Comparison of ENCODE assay signal across 14 cellular contexts in the genomic region with DNA sequence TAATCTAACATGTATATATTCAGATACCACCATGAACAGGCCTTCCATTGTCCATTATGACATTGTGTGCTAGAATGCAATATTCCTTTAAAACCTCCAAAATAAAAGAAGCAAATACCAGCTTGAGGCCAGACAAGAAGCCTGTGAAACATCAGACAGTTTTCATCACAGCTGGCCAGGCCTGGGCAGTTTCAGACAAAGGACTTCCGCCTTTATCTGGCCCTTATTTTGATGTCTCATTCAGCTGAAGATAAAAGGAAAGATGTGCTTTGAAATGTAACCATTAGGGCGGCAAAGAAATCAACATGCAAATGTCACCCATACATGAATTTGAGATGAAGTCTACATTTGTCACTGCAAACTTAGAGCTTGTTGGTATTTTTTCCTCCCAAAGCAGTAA.
DNase-seq lines count a peak whose midpoint lies in the region; FAIRE-seq and TF ChIP-seq lines count a peak whose summit lies in the region.
"Had no signal": no experiment of that assay in that cellular context is flagged by ENCODE, and none has a peak within 500 bp of the region (broad histone marks: within the 10 kb centered on the region; RNA-seq: fewer than 3 reads in every experiment).

No MANE protein-coding gene starts in this region.

- FAIRE-seq in bronchial epithelial cell (lab: Jason Lieb, UNC) (no peak), HTR-8/SVneo (lab: Jason Lieb, UNC) (no peak)

- peaks cover 2% of the 10 kb centered on the region for H3K9me3 ChIP-seq in trophoblast cell (ENCODE audit: insufficient read depth, low read depth, low read length)
- H3K9me3 ChIP-seq: thyroid gland had no signal

- H3K14ac ChIP-seq in trophoblast cell (ENCODE audit: low read length), result no peak overlapping the region

- no peak overlapping the region for H3K18ac ChIP-seq in trophoblast cell (ENCODE audit: low read length)

- no peak overlapping the region for H2BK12ac ChIP-seq in trophoblast cell (ENCODE audit: low read length)

- H2BK5ac ChIP-seq in trophoblast cell (ENCODE audit: low read depth, low read length, poor library complexity), result no peak overlapping the region

- H3K4me1 ChIP-seq in trophoblast cell (ENCODE audit: control insufficient read depth in 1 of 2, insufficient read depth in 2 of 2, low read length in 2 of 2), result peaks cover 0 to 4% of the 10 kb centered on the region in 2 experiments
- H3K4me1 ChIP-seq: thyroid gland had no signal

- WGBS in trophoblast cell (ENCODE audit: extremely low coverage, insufficient coverage, insufficient read length), result no CpG with 5 or more reads among the region's 2 CpGs

- H3K36me3 ChIP-seq in bronchial epithelial cell (ENCODE audit: control insufficient read depth, insufficient read depth, low read length), result no peaks in the 10 kb centered on the region
- H3K36me3 ChIP-seq in trophoblast cell (ENCODE audit: control insufficient read depth in 1 of 2, insufficient read depth in 2 of 2, low read length in 2 of 2), result peaks cover 0 to 1% of the 10 kb centered on the region in 2 experiments
- H3K36me3 ChIP-seq: BLaER1 treated with 17β-estradiol and CSF1 and Interleukin-3, amounts not matched to agents 10 nM and 100 nM; thyroid gland had no signal

- TF ChIP-seq CTCF in bronchial epithelial cell (IDR thresholded peaks at IDR 0.05; ENCODE audit: insufficient read depth, low read length, severe bottlenecking), result no peak

- H3K27me3 ChIP-seq in bronchial epithelial cell (ENCODE audit: control insufficient read depth, insufficient read depth, low read length), result no peaks in the 10 kb centered on the region
- H3K27me3 ChIP-seq in trophoblast cell (ENCODE audit: insufficient read depth, low read length), result no peaks in the 10 kb centered on the region
- H3K27me3 ChIP-seq: BLaER1 treated with 17β-estradiol and CSF1 and Interleukin-3, amounts not matched to agents 10 nM and 100 nM; thyroid gland had no signal

- DNase-seq in COLO829 (ENCODE audit: low spot score) (peak; percentile 4), LHCN-M2 (ENCODE audit: low read depth) (peak; percentile 58), bronchial epithelial cell (ENCODE audit: low read depth) (peak; percentile 15), left kidney (ENCODE audit: low read depth, low spot score) (peak; percentile 35), trophoblast cell (no peak), HTR-8/SVneo (ENCODE audit: insufficient read length, low spot score) (no peak), activated gamma-delta T cell (lab: John Stamatoyannopoulos, UW) (no peak)
- DNase-seq in effector CD8-positive, alpha-beta T cell (lab: John Stamatoyannopoulos, UW), result no peak
- DNase-seq: activated B cell treated with CpG ODN at 0.5 μM for 24 hours; activated T-cell treated with anti-CD3 and anti-CD28 coated beads, Interleukin-2, amount 50 U/mL, for 24 hours; central memory CD4-positive, alpha-beta T cell; thyroid gland had no signal

- no peak overlapping the region for H4K91ac ChIP-seq in trophoblast cell (ENCODE audit: low read depth, low read length)

- no peak overlapping the region for H3K4ac ChIP-seq in trophoblast cell (ENCODE audit: low read depth, low read length)

- H3K23ac ChIP-seq in trophoblast cell (ENCODE audit: low read length), result no peak overlapping the region

- H3K4me3 ChIP-seq in bronchial epithelial cell (ENCODE audit: low read depth, low read length), result no peak overlapping the region
- H3K4me3 ChIP-seq in trophoblast cell (ENCODE audit: low read depth, low read length), result no peak overlapping the region
- H3K4me3 ChIP-seq: BLaER1 treated with 17β-estradiol and CSF1 and Interleukin-3, amounts not matched to agents 10 nM and 100 nM; lung; thyroid gland had no signal

- no peak overlapping the region for H2AFZ ChIP-seq in trophoblast cell (ENCODE audit: insufficient read depth, low read length, poor library complexity)

- H4K12ac ChIP-seq in trophoblast cell (ENCODE audit: low read depth, low read length), result no peak overlapping the region

- H3K4me2 ChIP-seq in trophoblast cell (ENCODE audit: low read length), result no peak overlapping the region

- H2AK5ac ChIP-seq in trophoblast cell (ENCODE audit: low read length), result no peak overlapping the region

- H3K9ac ChIP-seq in trophoblast cell (ENCODE audit: low read length), result no peak overlapping the region
- H3K9ac ChIP-seq: BLaER1 treated with 17β-estradiol and CSF1 and Interleukin-3, amounts not matched to agents 10 nM and 100 nM had no signal

- H3K27ac ChIP-seq in trophoblast cell (ENCODE audit: low read depth, low read length), result no peak overlapping the region
- H3K27ac ChIP-seq: thyroid gland had no signal

- no peak overlapping the region for H2BK120ac ChIP-seq in trophoblast cell (ENCODE audit: insufficient read depth, low read length, poor library complexity)

- peaks cover 3% of the 10 kb centered on the region for H3K79me1 ChIP-seq in trophoblast cell (ENCODE audit: low read length)

- no peaks in the 10 kb centered on the region for H3K79me2 ChIP-seq in trophoblast cell (ENCODE audit: control insufficient read depth, insufficient read depth, low read length, poor library complexity)

- no peak overlapping the region for H4K8ac ChIP-seq in trophoblast cell (ENCODE audit: low read depth, low read length)

Comparison
In these comparisons a context has a peak if more than half of its experiments do, and no peak if none do; other contexts are left out.
1. DNase-seq: peak in COLO829 (single experiment), LHCN-M2 (single experiment), bronchial epithelial cell (single experiment) and left kidney (single experiment); none in trophoblast cell (0 of 2), HTR-8/SVneo (single experiment), effector CD8-positive, alpha-beta T cell (single experiment) and activated gamma-delta T cell (single experiment).